Comparison of ENCODE assay signal across 8 cellular contexts in the genomic region with DNA sequence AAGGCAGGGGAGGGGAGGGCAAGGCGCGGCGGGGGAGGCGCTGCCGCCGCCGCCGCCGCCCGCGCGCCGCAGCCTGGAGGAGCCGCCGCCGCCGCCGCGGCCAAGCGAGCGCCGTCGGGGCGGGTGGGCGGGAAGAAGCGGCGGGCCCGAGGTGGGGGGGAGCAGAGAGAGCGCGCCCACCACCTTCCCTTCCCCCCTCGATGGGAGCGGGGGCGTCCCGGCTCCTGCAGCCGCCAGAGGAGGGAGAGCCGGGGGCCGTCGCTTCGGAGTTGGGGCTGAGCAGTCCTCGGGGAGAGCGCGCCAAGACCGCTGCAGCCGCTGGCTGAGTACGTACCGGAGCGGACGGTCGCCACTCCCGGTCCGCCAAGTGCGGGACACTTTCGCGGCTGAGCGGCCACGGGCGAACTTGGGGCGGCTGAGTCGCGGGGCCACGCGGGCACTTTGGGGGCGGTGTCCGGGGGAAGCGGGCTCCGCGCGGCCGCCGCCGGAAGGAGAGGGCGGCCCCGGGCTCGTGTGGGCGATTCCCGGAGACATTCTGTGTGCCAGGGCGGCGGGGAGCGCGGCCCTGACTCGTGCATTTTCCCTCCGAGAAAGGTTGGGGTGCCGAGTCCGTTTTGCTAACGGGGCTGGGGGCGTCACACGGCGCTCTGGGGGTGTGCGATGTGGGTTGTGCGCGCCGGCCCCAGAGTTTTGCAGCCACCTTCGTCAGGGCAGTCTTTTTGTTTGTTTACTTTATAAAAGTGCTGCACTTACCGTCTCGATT. TPM values are rescaled to one million over a fixed set of nuclear protein-coding genes. Genes with fewer than 3 reads are reported as not detected.
A peak's percentile ranks its signal among the peaks of the same experiment; 100 is the strongest.
DNase-seq lines count a peak whose midpoint lies in the region; TF ChIP-seq lines count a peak whose summit lies in the region.

NAB1 (plus strand) TSS at position 49 of the 763 bp plus-strand sequence. CDS start 10,094 bp downstream, outside the sequence.

- H2BK120ac ChIP-seq in mesendoderm (ENCODE audit: low read depth, low read length), result peak within 1 kb of the TSS; percentile 99

- no peaks in the 10 kb centered on the region for H3K27me3 ChIP-seq in mesendoderm (ENCODE audit: insufficient read depth, low read length, poor library complexity)

- no peak within 1 kb of the TSS for H4K5ac ChIP-seq in mesendoderm (ENCODE audit: low read length)

- H3K36me3 ChIP-seq in mesendoderm (ENCODE audit: control insufficient read depth, insufficient read depth, low read length), result no peaks in the 10 kb centered on the region

- peak within 1 kb of the TSS; percentile 69 for H2BK5ac ChIP-seq in mesendoderm (ENCODE audit: low read length)

- no peaks in the 10 kb centered on the region for H3K4me1 ChIP-seq in mesendoderm (ENCODE audit: control insufficient read depth, low read depth, low read length)

- H3K27ac ChIP-seq in mesendoderm (ENCODE audit: low read depth, low read length), result peak within 1 kb of the TSS; percentile 62

- TF ChIP-seq POLR2A in GM15510 (IDR thresholded peaks at IDR 0.05; ENCODE audit: borderline replicate concordance, extremely low read depth, insufficient read length), result peak; percentile 35

- H3K79me2 ChIP-seq in mesendoderm (ENCODE audit: control insufficient read depth, insufficient read depth, low read length), result peaks cover 19% of the 10 kb centered on the region

- H3K4me3 ChIP-seq in HFF-Myc (replicated peaks; ENCODE audit: low read depth, low read length) (peak within 1 kb of the TSS; percentile 75), mesendoderm (ENCODE audit: low read length) (peak within 1 kb of the TSS; percentile 68)

- H3K9ac ChIP-seq in mesendoderm (ENCODE audit: low read length), result peak within 1 kb of the TSS; percentile 89

- H3K4ac ChIP-seq in mesendoderm (ENCODE audit: low read depth, low read length), result peak within 1 kb of the TSS; percentile 94

- H3K23ac ChIP-seq in mesendoderm (ENCODE audit: low read length), result peak within 1 kb of the TSS; percentile 26

- H3K4me2 ChIP-seq in mesendoderm (ENCODE audit: low read length), result peak within 1 kb of the TSS; percentile 69

- no peak within 1 kb of the TSS for H2AK5ac ChIP-seq in mesendoderm (ENCODE audit: low read length)

- DNase-seq in HFF-Myc (ENCODE audit: extremely low read depth, low read depth), result no peak
- peak; percentile 61 for DNase-seq in NCI-H1105 treated with DMSO at 0.1 percent for 48 hours (lab: John Stamatoyannopoulos, UW)
- peak; percentile 51 to 75 for DNase-seq in activated CD4-positive, alpha-beta T cell treated with anti-CD3 and anti-CD28 coated beads, Interleukin-2, amount 50 U/mL, for 4 hours
- peak; percentile 81 for DNase-seq in ecto neural progenitor cell (ENCODE audit: low spot score)
- DNase-seq in mesendoderm, result peak; percentile 68
- peak; percentile 45 for DNase-seq in stimulated activated CD8-positive, alpha-beta memory T cell treated with anti-CD3 and anti-CD28 coated beads, Interleukin-15, amount 100 ng/mL, for 24 hours (ENCODE audit: low read depth)
- DNase-seq in SHP77 treated with DMSO at 0.1 percent for 48 hours (lab: John Stamatoyannopoulos, UW), result no peak

- peak within 1 kb of the TSS; percentile 8 for H2BK15ac ChIP-seq in mesendoderm (replicated peaks; ENCODE audit: low read depth)

- H4K8ac ChIP-seq in mesendoderm (ENCODE audit: low read depth, low read length), result no peak within 1 kb of the TSS

- no CpG with 5 or more reads among the region's 95 CpGs for WGBS in mesendoderm (ENCODE audit: extremely low coverage, insufficient coverage, low lambda C conversion rate)

- H3K18ac ChIP-seq in mesendoderm (ENCODE audit: low read length), result peak within 1 kb of the TSS; percentile 35

- peaks cover 4% of the 10 kb centered on the region for H3K79me1 ChIP-seq in mesendoderm (ENCODE audit: low read length)

- H3K56ac ChIP-seq in mesendoderm (ENCODE audit: low read length), result peak within 1 kb of the TSS; percentile 98

- no peak for TF ChIP-seq CTCF in HFF-Myc (IDR thresholded peaks at IDR 0.05; ENCODE audit: low read depth, low read length, missing control alignments)

RNA-seq across cellular contexts. Expression of gene NAB1, which starts in this region (rescaled TPM):
- polyA plus RNA-seq in mesendoderm (2013, experiment 1 of 2), result 17.5 TPM
- polyA plus RNA-seq in mesendoderm (2013, experiment 2 of 2), result 17.0 TPM

Comparison
In these comparisons a context has a peak if more than half of its experiments do, and no peak if none do; other contexts are left out.
1. DNase-seq: peak in NCI-H1105 treated with DMSO at 0.1 percent for 48 hours (single experiment), activated CD4-positive, alpha-beta T cell treated with anti-CD3 and anti-CD28 coated beads, Interleukin-2, amount 50 U/mL, for 4 hours (2 of 2), ecto neural progenitor cell (single experiment), mesendoderm (single experiment) and stimulated activated CD8-positive, alpha-beta memory T cell treated with anti-CD3 and anti-CD28 coated beads, Interleukin-15, amount 100 ng/mL, for 24 hours (single experiment); none in HFF-Myc (single experiment) and SHP77 treated with DMSO at 0.1 percent for 48 hours (single experiment).